ENCODE assay signal across 8 cellular contexts in genomic region chr6:139374357-139375238, GRCh38. TPM values are rescaled to one million over a fixed set of nuclear protein-coding genes. Genes with fewer than 3 reads are reported as not detected.
DNase-seq lines count a peak whose midpoint lies in the region; ATAC-seq, FAIRE-seq and TF ChIP-seq lines count a peak whose summit lies in the region.

Gene CITED2, minus strand, starts transcription at chr6:139374648. Its CDS starts 704 bp downstream, at chr6:139373944.

- peak within 1 kb of the TSS; percentile 88 for H2AFZ ChIP-seq in OCI-LY1 (ENCODE audit: low read length)
- H2AFZ ChIP-seq in endothelial cell of umbilical vein (ENCODE audit: low read depth, low read length) = peak within 1 kb of the TSS; percentile 93

- no peaks in the 10 kb centered on the region for H3K9me1 ChIP-seq in endothelial cell of umbilical vein (replicated peaks; ENCODE audit: control insufficient read depth, extremely low read depth, insufficient read depth, low read length)

- H3K27me3 ChIP-seq in HUES6 (ENCODE audit: control insufficient read depth, insufficient read depth, low read length) = no peaks in the 10 kb centered on the region
- H3K27me3 ChIP-seq in OCI-LY1 (ENCODE audit: insufficient read depth, low read length) = no peaks in the 10 kb centered on the region
- H3K27me3 ChIP-seq in endothelial cell of umbilical vein (ENCODE audit: control insufficient read depth in 2 of 2, insufficient read depth in 2 of 2, low read length in 2 of 2) = no peaks in the 10 kb centered on the region
- H3K27me3 ChIP-seq in mononuclear cell (ENCODE audit: insufficient read depth, low read length) = no peaks in the 10 kb centered on the region

- H3K9me2 ChIP-seq in OCI-LY1 (ENCODE audit: low read depth, low read length) = no peaks in the 10 kb centered on the region

- POLR2A ChIA-PET in endothelial cell of umbilical vein (lab: Charles Lee) = interaction anchor here (0.6 to 4.2 kb wide), 27 partner anchors 24 to 1399 kb away, joined by 3 to 29 read pairs (median 4); no protein-coding TSS in a partner anchor

- ATAC-seq in GM21423 (IDR thresholded peaks at IDR 0.05; ENCODE audit: unreplicated experiment) = peak; percentile 68

- peaks cover 33% of the 10 kb centered on the region for H3K4me1 ChIP-seq in HUES6 (ENCODE audit: control insufficient read depth, insufficient read depth, low read length)
- peaks cover 37% of the 10 kb centered on the region for H3K4me1 ChIP-seq in OCI-LY1 (ENCODE audit: insufficient read depth, low read length, severe bottlenecking)
- H3K4me1 ChIP-seq in endothelial cell of umbilical vein (ENCODE audit: control insufficient read depth, extremely low read depth, insufficient read depth, low read length) = peaks cover 32% of the 10 kb centered on the region
- H3K4me1 ChIP-seq in mononuclear cell (ENCODE audit: insufficient read depth, low read length) = peaks cover 39% of the 10 kb centered on the region

- H3K9me3 ChIP-seq in HUES6 (ENCODE audit: control insufficient read depth, insufficient read depth, low read depth, low read length) (no peaks in the 10 kb centered on the region), OCI-LY1 (ENCODE audit: low read length) (no peaks in the 10 kb centered on the region), endothelial cell of umbilical vein (replicated peaks; ENCODE audit: control insufficient read depth, insufficient read depth, low read length) (no peaks in the 10 kb centered on the region), mononuclear cell (ENCODE audit: low read depth, low read length) (no peaks in the 10 kb centered on the region)

- H4K20me1 ChIP-seq in OCI-LY1 (ENCODE audit: insufficient read depth, low read length) (no peaks in the 10 kb centered on the region), endothelial cell of umbilical vein (replicated peaks; ENCODE audit: control insufficient read depth, extremely low read depth, insufficient read depth, low read length) (no peaks in the 10 kb centered on the region)

- H3K79me2 ChIP-seq in OCI-LY1 (ENCODE audit: insufficient read depth, low read length) (no peaks in the 10 kb centered on the region), endothelial cell of umbilical vein (ENCODE audit: control insufficient read depth, insufficient read depth, low read length) (peaks cover 33% of the 10 kb centered on the region)

- H3K9ac ChIP-seq in HUES6 (ENCODE audit: low read length) (peak within 1 kb of the TSS; percentile 99), OCI-LY1 (ENCODE audit: low read length) (peak within 1 kb of the TSS; percentile 86), endothelial cell of umbilical vein (replicated peaks; ENCODE audit: extremely low read depth, insufficient read depth, low read length) (peak within 1 kb of the TSS; percentile 95)

- CTCF ChIA-PET in endothelial cell of umbilical vein (lab: Charles Lee) = interaction anchor here (0.8 to 3.0 kb wide), 19 partner anchors 9 to 1547 kb away, joined by 3 to 20 read pairs (median 4); no protein-coding TSS in a partner anchor

- H3K4me3 ChIP-seq in HUES6 (ENCODE audit: low read depth, low read length) (peak within 1 kb of the TSS; percentile 98), OCI-LY1 (ENCODE audit: low read depth, low read length, poor library complexity, severe bottlenecking) (peak within 1 kb of the TSS; percentile 94), endothelial cell of umbilical vein (replicated peaks in 1 of 3; ENCODE audit: insufficient read depth in 1 of 3, low read depth in 1 of 3, low read length in 3 of 3) (peak within 1 kb of the TSS; percentile 62 to 97 (median 79)), mononuclear cell (ENCODE audit: low read length) (peak within 1 kb of the TSS; percentile 98)

- H3K36me3 ChIP-seq in HUES6 (ENCODE audit: control insufficient read depth, insufficient read depth, low read length) = peaks cover 23% of the 10 kb centered on the region
- peaks cover 8% of the 10 kb centered on the region; the same call in 1 of the 2 replicates for H3K36me3 ChIP-seq in OCI-LY1 (ENCODE audit: insufficient read depth, low read length)
- H3K36me3 ChIP-seq in endothelial cell of umbilical vein (ENCODE audit: control insufficient read depth in 2 of 2, extremely low read depth in 1 of 2, insufficient read depth in 2 of 2, low read length in 2 of 2) = no peaks in the 10 kb centered on the region

- TF ChIP-seq POLR2A in endothelial cell of umbilical vein (IDR thresholded peaks at IDR 0.05; ENCODE audit: low read depth, low read length) = peak; percentile 99

- in situ Hi-C loops in Caki2 (cut with HindIII; ENCODE audit: low pct_unique_long_range_greater_than_20kb, low sequenced_read_pairs) = no loop called here

- DNase-seq in Caki2 (ENCODE audit: low read depth) = peak; percentile 94
- DNase-seq in activated CD8-positive, alpha-beta memory T cell treated with anti-CD3 and anti-CD28 coated beads, Interleukin-2, amount 50 U/mL, for 48 hours = peak; percentile 95
- DNase-seq in endothelial cell of umbilical vein (ENCODE audit: low read depth, low spot score) = peak; percentile 93
- DNase-seq in stimulated activated CD8-positive, alpha-beta memory T cell treated with anti-CD3 and anti-CD28 coated beads, Interleukin-2, amount 100 ng/mL, for 48 hours (ENCODE audit: low read depth in 2 of 2) = peak; percentile 78 to 85

- H3K4me2 ChIP-seq in OCI-LY1 (ENCODE audit: low read length) (peak within 1 kb of the TSS; percentile 89), endothelial cell of umbilical vein (ENCODE audit: insufficient read depth, low read length) (peak within 1 kb of the TSS; percentile 92)

- peak; percentile 84 for FAIRE-seq in endothelial cell of umbilical vein (lab: Jason Lieb, UNC)

- dilution Hi-C loops in endothelial cell of umbilical vein (cut with MboI; ENCODE audit: extremely low pct_ligation_motif_present, low sequenced_read_pairs) = no loop called here

- intact Hi-C loops in endothelial cell of umbilical vein (cut with micrococcal nuclease) = loop anchor here (1.0 to 10.0 kb wide), 20 partner anchors 28 to 1950 kb away; no protein-coding TSS in a partner anchor

- no peaks in the 10 kb centered on the region for H3F3A ChIP-seq in OCI-LY1 (ENCODE audit: insufficient read depth, low read length)

- TSS peak; percentile 71 for BruUV-seq in endothelial cell of umbilical vein (replicated peaks; lab: Mats Ljungman, UMichigan)

- TF ChIP-seq CTCF in OCI-LY1 (IDR thresholded peaks at IDR 0.05; ENCODE audit: low read length) (no peak; the same call in 1 of the 2 replicates), endothelial cell of umbilical vein (IDR thresholded peaks at IDR 0.05; ENCODE audit: extremely low read depth in 1 of 2, insufficient read depth in 1 of 2, low read depth in 1 of 2, low read length in 2 of 2) (no peak)

- H3K27ac ChIP-seq in HUES6 (ENCODE audit: low read depth, low read length) (peak within 1 kb of the TSS; percentile 95), OCI-LY1 (ENCODE audit: low read depth, low read length, poor library complexity, severe bottlenecking) (peak within 1 kb of the TSS; percentile 95), endothelial cell of umbilical vein (ENCODE audit: insufficient read depth, low read depth, low read length) (peak within 1 kb of the TSS; percentile 89)

TF ChIP-seq in endothelial cell of umbilical vein, 7 proteins besides CTCF, POLR2A, EP300 and RAD21:
- TF ChIP-seq POLR2AphosphoS5 (IDR thresholded peaks at IDR 0.05; ENCODE audit: insufficient read depth, low read depth, low read length) (peak; percentile 99), JUN (IDR thresholded peaks at IDR 0.05; ENCODE audit: borderline replicate concordance, insufficient read depth, insufficient read length, low read depth) (no peak), MYC (IDR thresholded peaks at IDR 0.05; ENCODE audit: low read depth, low read length) (peak; percentile 34)

RNA-seq across cellular contexts. Expression of gene CITED2, which starts in this region (rescaled TPM):
- total RNA-seq in Caki2 (2014; rRNA removed; shearing (Covaris generic); ENCODE audit: low replicate concordance) = 132 and 165 TPM in 2 replicates
- total RNA-seq in endothelial cell of umbilical vein (81.1 and 82.3 TPM in 2 replicates), mononuclear cell (114 TPM)
- polyA plus RNA-seq in endothelial cell of umbilical vein = 85.7 and 155 TPM in 2 replicates
- 43.6 and 59.9 TPM in 2 replicates for polyA plus RNA-seq in endothelial cell of umbilical vein (2011; cell fraction: cytosol; rRNA removed)
- polyA plus RNA-seq in endothelial cell of umbilical vein (2011; cell fraction: nucleus; rRNA removed) = 49.1 and 61.5 TPM in 2 replicates
- 104 and 193 TPM in 2 replicates for polyA plus RNA-seq in endothelial cell of umbilical vein (2012)
- 25.1 and 36.8 TPM in 2 replicates for polyA minus RNA-seq in endothelial cell of umbilical vein
- 30.2 TPM for polyA minus RNA-seq in endothelial cell of umbilical vein (2011; cell fraction: cytosol; rRNA and poly(A)+ RNA removed)
- 25.8 and 50.1 TPM in 2 replicates for polyA minus RNA-seq in endothelial cell of umbilical vein (2011; cell fraction: nucleus; rRNA and poly(A)+ RNA removed)

Comparison
In these comparisons a context has a peak if more than half of its experiments do, and no peak if none do; other contexts are left out.
1. Peak in every context shown above with its lines: DNase-seq, ATAC-seq, H3K4me3 ChIP-seq and H3K27ac ChIP-seq.